Comparison of ENCODE assay signal across 16 cellular contexts in the genomic region with DNA sequence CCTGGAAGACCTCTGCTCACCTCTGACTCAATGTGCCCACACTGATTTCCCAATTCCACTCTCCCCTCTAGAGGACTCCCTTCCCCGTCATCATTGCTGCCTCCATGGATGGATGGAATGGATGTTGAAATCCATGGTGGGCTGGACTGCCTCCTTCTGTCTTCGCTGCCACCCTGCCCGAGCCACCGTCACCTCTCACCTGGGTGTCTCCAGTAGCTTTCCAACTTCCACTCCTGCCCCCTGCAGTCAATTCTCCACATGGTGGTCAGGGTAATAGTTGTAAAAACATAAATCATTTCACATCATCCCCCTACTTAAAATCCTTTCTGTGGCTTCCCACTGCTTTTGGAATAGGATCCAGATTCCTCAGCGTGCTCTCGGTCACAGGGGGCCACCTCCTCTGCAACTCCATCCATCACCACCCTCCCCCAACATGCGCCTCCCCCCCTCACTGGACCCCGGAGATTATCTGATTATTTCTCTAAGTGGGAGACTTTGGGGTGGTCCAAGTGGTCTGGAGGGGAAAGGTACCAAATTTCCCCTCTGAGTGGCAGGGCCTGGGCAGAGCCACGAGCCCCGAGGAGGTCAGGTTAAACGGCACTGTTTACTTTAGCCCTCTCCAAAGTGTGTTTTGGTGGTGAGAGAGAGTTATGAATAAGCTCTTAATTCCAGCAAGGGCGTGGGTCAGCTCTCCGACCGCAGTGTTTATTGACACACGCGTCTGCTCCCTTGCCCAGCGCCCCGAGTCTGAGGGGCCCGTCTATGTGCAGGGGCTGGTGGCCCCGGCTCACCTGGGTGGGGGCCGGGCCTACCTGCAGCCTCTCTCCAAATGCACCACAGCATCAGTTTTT.
DNase-seq lines count a peak whose midpoint lies in the region; ATAC-seq and TF ChIP-seq lines count a peak whose summit lies in the region.
"Had no signal": no experiment of that assay in that cellular context is flagged by ENCODE, and none has a peak within 500 bp of the region (broad histone marks: within the 10 kb centered on the region; RNA-seq: fewer than 3 reads in every experiment).

No MANE protein-coding gene starts in this region.

- H3K27me3 ChIP-seq in AG04450 (ENCODE audit: control insufficient read depth, insufficient read depth, low read length) (peaks cover 5% of the 10 kb centered on the region), colonic mucosa (no peaks in the 10 kb centered on the region)

- peaks cover 13% of the 10 kb centered on the region for H3K9me3 Mint-ChIP-seq in activated CD4-positive, alpha-beta memory T cell treated with anti-CD3 and anti-CD28 coated beads, Interleukin-2, amount 10 ng/mL, durations not matched to agents 7 days and 5 days

- no peak overlapping the region for H3K27ac Mint-ChIP-seq in activated CD4-positive, alpha-beta memory T cell treated with anti-CD3 and anti-CD28 coated beads, Interleukin-2, amount 10 ng/mL, durations not matched to agents 7 days and 5 days
- H3K27ac Mint-ChIP-seq: activated naive CD4-positive, alpha-beta T cell treated with anti-CD3 and anti-CD28 coated beads, Interleukin-2, amount 50 U/mL, for 72 hours; GM23338; nephron progenitor cell had no signal

- peaks cover 15% of the 10 kb centered on the region for H3K9me3 ChIP-seq in AG04450 (ENCODE audit: control insufficient read depth, insufficient read depth, low read length)
- no peaks in the 10 kb centered on the region for H3K9me3 ChIP-seq in colonic mucosa
- H3K9me3 ChIP-seq in mucosa of descending colon: no peaks in the 10 kb centered on the region

- intact Hi-C loops in colonic mucosa (cut with DNase I): no loop called here
- intact Hi-C loops in mucosa of descending colon (cut with DNase I, micrococcal nuclease): no loop called here

- ATAC-seq in mucosa of descending colon (peak; percentile 23), HG02759 (IDR thresholded peaks at IDR 0.05; ENCODE audit: unreplicated experiment) (no peak), HG03025 (IDR thresholded peaks at IDR 0.05; ENCODE audit: low FRiP score, unreplicated experiment) (no peak), HG02981 (IDR thresholded peaks at IDR 0.05; ENCODE audit: unreplicated experiment) (no peak)
- ATAC-seq: activated naive CD4-positive, alpha-beta T cell treated with anti-CD3 and anti-CD28 coated beads, Interleukin-2, amount 50 U/mL, for 72 hours; GM23338; left ventricle myocardium superior had no signal

- POLR2A ChIA-PET in AG04450 (lab: Yijun Ruan, JAX): interaction anchor here (1.0 kb wide), 1 partner anchor 13 kb away, joined by 3 read pairs; no protein-coding TSS in a partner anchor
- POLR2A ChIA-PET in activated CD4-positive, alpha-beta memory T cell treated with anti-CD3 and anti-CD28 coated beads, Interleukin-2, amount 10 ng/mL, durations not matched to agents 7 days and 5 days (lab: Charles Lee): no interaction called here

- H3K36me3 Mint-ChIP-seq in activated CD4-positive, alpha-beta memory T cell treated with anti-CD3 and anti-CD28 coated beads, Interleukin-2, amount 10 ng/mL, durations not matched to agents 7 days and 5 days (ENCODE audit: low read depth): no peaks in the 10 kb centered on the region

- 0 out of 2 replicates have a peak, but pooled peaks have one; percentile 22 for TF ChIP-seq CTCF in AG04450 (IDR thresholded peaks at IDR 0.05; ENCODE audit: low read depth, low read length)
- no peak for TF ChIP-seq CTCF in colonic mucosa (IDR thresholded peaks at IDR 0.05)
- TF ChIP-seq CTCF in mucosa of descending colon (IDR thresholded peaks at IDR 0.05): no peak

- DNase-seq in AG04450 (ENCODE audit: low read depth, low spot score) (no peak), NCI-H146 (lab: John Stamatoyannopoulos, UW) (peak; percentile 41), colonic mucosa (peak; percentile 27), mucosa of descending colon (peak in 1 of 3 donors; percentile 37)
- DNase-seq in activated CD4-positive, alpha-beta memory T cell treated with anti-CD3 and anti-CD28 coated beads, Interleukin-2, amount 10 ng/mL, durations not matched to agents 7 days and 5 days: no peak
- DNase-seq: erythroblast; hippocampal formation; left ventricle myocardium superior; nephron progenitor cell; NK-92 treated with Interleukin-12 subunit alpha and Interleukin-12 subunit beta, amount 100 ng/mL, for 24 hours; stimulated activated naive CD4-positive, alpha-beta T cell treated with Interleukin-2 at 50 U/mL for 16 hours had no signal

- H3K27ac ChIP-seq in AG04450 (ENCODE audit: low read depth, low read length): no peak overlapping the region
- peak overlapping the region; percentile 59 for H3K27ac ChIP-seq in colonic mucosa

- H3K27me3 Mint-ChIP-seq in activated CD4-positive, alpha-beta memory T cell treated with anti-CD3 and anti-CD28 coated beads, Interleukin-2, amount 10 ng/mL, durations not matched to agents 7 days and 5 days: no peaks in the 10 kb centered on the region

- no peaks in the 10 kb centered on the region for H3K4me1 Mint-ChIP-seq in activated CD4-positive, alpha-beta memory T cell treated with anti-CD3 and anti-CD28 coated beads, Interleukin-2, amount 10 ng/mL, durations not matched to agents 7 days and 5 days

- no peak overlapping the region for H3K9ac ChIP-seq in colonic mucosa (ENCODE audit: low read depth in 2 of 2, low read length in 2 of 2)

- no peak overlapping the region for H3K4me3 Mint-ChIP-seq in activated CD4-positive, alpha-beta memory T cell treated with anti-CD3 and anti-CD28 coated beads, Interleukin-2, amount 10 ng/mL, durations not matched to agents 7 days and 5 days
- H3K4me3 Mint-ChIP-seq: GM23338, nephron progenitor cell had no signal

- H3K4me3 ChIP-seq in AG04450 (ENCODE audit: low read depth, low read length) (no peak overlapping the region), colonic mucosa (no peak overlapping the region), mucosa of descending colon (no peak overlapping the region)
- H3K4me3 ChIP-seq: GM23338 had no signal

- CTCF ChIA-PET in AG04450 (lab: Charles Lee): no interaction called here
- CTCF ChIA-PET in activated CD4-positive, alpha-beta memory T cell treated with anti-CD3 and anti-CD28 coated beads, Interleukin-2, amount 10 ng/mL, durations not matched to agents 7 days and 5 days (lab: Charles Lee): no interaction called here

- H3K36me3 ChIP-seq in colonic mucosa: no peaks in the 10 kb centered on the region
- no peaks in the 10 kb centered on the region for H3K36me3 ChIP-seq in mucosa of descending colon (ENCODE audit: low read depth)

- H3K4me1 ChIP-seq in colonic mucosa (peaks cover 11% of the 10 kb centered on the region), mucosa of descending colon (ENCODE audit: low read depth) (peaks cover 20% of the 10 kb centered on the region)

Comparison
In these comparisons a context has a peak if more than half of its experiments do, and no peak if none do; other contexts are left out.
1. DNase-seq: peak in NCI-H146 (single experiment) and colonic mucosa (single experiment); none in AG04450 (single experiment) and activated CD4-positive, alpha-beta memory T cell treated with anti-CD3 and anti-CD28 coated beads, Interleukin-2, amount 10 ng/mL, durations not matched to agents 7 days and 5 days (single experiment).